1 cellular context compared by ENCODE assay signal in the genomic region with DNA sequence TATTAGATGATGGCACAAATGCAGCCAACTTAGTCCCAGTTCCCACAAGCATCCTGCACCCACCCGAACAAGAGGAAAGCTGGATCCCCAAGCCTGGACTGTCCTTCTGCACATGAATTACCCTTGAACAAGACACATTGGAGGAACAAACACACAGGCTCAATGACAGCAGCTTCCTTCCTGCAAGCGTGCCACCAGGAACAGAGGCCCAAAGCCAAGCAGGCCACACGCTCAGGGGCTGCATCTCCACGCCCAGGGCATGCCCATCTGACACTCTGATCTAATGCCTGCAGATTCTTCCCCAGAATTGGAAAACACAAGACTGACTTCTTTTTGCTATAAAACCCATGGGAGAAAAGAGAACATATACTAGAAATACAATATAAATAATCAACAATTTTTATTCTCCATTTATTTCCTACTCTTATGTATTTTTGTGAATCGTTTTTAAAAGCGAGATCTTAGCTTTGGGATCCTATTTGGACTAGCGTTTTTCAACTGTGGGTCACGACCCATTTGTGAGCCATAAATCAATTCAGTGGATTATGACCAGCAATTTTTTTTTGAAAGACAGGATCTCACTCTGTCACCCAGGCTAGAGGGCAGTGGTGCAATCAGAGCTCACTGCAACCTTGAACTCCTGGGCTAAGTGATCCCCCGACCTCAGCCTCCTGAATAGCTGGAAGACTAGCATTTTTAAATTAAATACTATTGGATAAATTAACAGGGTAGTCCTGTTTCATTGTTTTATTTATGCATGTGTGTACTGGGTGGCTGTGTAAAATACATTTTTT.
TF ChIP-seq lines count a peak whose summit lies in the region.

No MANE protein-coding gene starts in this region.

TF ChIP-seq in HepG2, 621 proteins besides CTCF, POLR2A, EP300 and RAD21 (continued from another document):
- TF ChIP-seq U2AF2 (IDR thresholded peaks at IDR 0.05; ENCODE audit: low read depth, low read length) (no peak), TAF15 (IDR thresholded peaks at IDR 0.05; ENCODE audit: low read depth, low read length, poor library complexity, severe bottlenecking) (no peak), MXI1 (IDR thresholded peaks at IDR 0.05; ENCODE audit: borderline replicate concordance, low read depth, low read length) (no peak), SALL1 (CRISPR knock-in tag; IDR thresholded peaks at IDR 0.05) (peak; percentile 38; the same call in 1 of the 2 replicates), RARA (CRISPR knock-in tag; IDR thresholded peaks at IDR 0.05) (peak; percentile 67; the same call in 1 of the 2 replicates), ZBTB3 (CRISPR knock-in tag; IDR thresholded peaks at IDR 0.05; ENCODE audit: borderline replicate concordance, low read depth) (no peak), ZNF337 (CRISPR knock-in tag; IDR thresholded peaks at IDR 0.05; ENCODE audit: borderline replicate concordance, low read depth) (no peak), ZBED4 (CRISPR knock-in tag; IDR thresholded peaks at IDR 0.05; ENCODE audit: borderline replicate concordance) (no peak), ZBTB42 (CRISPR knock-in tag; IDR thresholded peaks at IDR 0.05) (no peak), TOE1 (CRISPR knock-in tag; IDR thresholded peaks at IDR 0.05) (no peak), ZNF556 (CRISPR knock-in tag; IDR thresholded peaks at IDR 0.05; ENCODE audit: borderline replicate concordance) (no peak), GLMP (CRISPR knock-in tag; IDR thresholded peaks at IDR 0.05; ENCODE audit: borderline replicate concordance) (no peak), IKZF4 (CRISPR knock-in tag; IDR thresholded peaks at IDR 0.05; ENCODE audit: borderline replicate concordance, low read depth, not compliant biosample characterization) (no peak), ZNF747 (CRISPR knock-in tag; IDR thresholded peaks at IDR 0.05; ENCODE audit: borderline replicate concordance) (no peak), ZBTB4 (CRISPR knock-in tag; IDR thresholded peaks at IDR 0.05; ENCODE audit: borderline replicate concordance) (no peak), ZNF251 (CRISPR knock-in tag; IDR thresholded peaks at IDR 0.05) (no peak), SCMH1 (CRISPR knock-in tag; IDR thresholded peaks at IDR 0.05; ENCODE audit: borderline replicate concordance) (no peak)
- TF ChIP-seq, protein P1, sequence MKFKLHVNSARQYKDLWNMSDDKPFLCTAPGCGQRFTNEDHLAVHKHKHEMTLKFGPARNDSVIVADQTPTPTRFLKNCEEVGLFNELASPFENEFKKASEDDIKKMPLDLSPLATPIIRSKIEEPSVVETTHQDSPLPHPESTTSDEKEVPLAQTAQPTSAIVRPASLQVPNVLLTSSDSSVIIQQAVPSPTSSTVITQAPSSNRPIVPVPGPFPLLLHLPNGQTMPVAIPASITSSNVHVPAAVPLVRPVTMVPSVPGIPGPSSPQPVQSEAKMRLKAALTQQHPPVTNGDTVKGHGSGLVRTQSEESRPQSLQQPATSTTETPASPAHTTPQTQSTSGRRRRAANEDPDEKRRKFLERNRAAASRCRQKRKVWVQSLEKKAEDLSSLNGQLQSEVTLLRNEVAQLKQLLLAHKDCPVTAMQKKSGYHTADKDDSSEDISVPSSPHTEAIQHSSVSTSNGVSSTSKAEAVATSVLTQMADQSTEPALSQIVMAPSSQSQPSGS (CRISPR knock-in tag; IDR thresholded peaks at IDR 0.05): no peak
- TF ChIP-seq, protein P2, sequence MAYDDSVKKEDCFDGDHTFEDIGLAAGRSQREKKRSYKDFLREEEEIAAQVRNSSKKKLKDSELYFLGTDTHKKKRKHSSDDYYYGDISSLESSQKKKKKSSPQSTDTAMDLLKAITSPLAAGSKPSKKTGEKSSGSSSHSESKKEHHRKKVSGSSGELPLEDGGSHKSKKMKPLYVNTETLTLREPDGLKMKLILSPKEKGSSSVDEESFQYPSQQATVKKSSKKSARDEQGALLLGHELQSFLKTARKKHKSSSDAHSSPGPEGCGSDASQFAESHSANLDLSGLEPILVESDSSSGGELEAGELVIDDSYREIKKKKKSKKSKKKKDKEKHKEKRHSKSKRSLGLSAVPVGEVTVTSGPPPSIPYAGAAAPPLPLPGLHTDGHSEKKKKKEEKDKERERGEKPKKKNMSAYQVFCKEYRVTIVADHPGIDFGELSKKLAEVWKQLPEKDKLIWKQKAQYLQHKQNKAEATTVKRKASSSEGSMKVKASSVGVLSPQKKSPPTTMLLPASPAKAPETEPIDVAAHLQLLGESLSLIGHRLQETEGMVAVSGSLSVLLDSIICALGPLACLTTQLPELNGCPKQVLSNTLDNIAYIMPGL (CRISPR knock-in tag; IDR thresholded peaks at IDR 0.05; ENCODE audit: borderline replicate concordance in 1 of 2, low read depth in 1 of 2): no peak
- TF ChIP-seq, protein P3, sequence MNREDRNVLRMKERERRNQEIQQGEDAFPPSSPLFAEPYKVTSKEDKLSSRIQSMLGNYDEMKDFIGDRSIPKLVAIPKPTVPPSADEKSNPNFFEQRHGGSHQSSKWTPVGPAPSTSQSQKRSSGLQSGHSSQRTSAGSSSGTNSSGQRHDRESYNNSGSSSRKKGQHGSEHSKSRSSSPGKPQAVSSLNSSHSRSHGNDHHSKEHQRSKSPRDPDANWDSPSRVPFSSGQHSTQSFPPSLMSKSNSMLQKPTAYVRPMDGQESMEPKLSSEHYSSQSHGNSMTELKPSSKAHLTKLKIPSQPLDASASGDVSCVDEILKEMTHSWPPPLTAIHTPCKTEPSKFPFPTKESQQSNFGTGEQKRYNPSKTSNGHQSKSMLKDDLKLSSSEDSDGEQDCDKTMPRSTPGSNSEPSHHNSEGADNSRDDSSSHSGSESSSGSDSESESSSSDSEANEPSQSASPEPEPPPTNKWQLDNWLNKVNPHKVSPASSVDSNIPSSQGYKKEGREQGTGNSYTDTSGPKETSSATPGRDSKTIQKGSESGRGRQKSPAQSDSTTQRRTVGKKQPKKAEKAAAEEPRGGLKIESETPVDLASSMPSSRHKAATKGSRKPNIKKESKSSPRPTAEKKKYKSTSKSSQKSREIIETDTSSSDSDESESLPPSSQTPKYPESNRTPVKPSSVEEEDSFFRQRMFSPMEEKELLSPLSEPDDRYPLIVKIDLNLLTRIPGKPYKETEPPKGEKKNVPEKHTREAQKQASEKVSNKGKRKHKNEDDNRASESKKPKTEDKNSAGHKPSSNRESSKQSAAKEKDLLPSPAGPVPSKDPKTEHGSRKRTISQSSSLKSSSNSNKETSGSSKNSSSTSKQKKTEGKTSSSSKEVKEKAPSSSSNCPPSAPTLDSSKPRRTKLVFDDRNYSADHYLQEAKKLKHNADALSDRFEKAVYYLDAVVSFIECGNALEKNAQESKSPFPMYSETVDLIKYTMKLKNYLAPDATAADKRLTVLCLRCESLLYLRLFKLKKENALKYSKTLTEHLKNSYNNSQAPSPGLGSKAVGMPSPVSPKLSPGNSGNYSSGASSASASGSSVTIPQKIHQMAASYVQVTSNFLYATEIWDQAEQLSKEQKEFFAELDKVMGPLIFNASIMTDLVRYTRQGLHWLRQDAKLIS (CRISPR knock-in tag; IDR thresholded peaks at IDR 0.05): no peak
- TF ChIP-seq, protein P4, sequence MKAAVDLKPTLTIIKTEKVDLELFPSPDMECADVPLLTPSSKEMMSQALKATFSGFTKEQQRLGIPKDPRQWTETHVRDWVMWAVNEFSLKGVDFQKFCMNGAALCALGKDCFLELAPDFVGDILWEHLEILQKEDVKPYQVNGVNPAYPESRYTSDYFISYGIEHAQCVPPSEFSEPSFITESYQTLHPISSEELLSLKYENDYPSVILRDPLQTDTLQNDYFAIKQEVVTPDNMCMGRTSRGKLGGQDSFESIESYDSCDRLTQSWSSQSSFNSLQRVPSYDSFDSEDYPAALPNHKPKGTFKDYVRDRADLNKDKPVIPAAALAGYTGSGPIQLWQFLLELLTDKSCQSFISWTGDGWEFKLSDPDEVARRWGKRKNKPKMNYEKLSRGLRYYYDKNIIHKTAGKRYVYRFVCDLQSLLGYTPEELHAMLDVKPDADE (CRISPR knock-in tag; IDR thresholded peaks at IDR 0.05): no peak
TF ChIP-seq in HepG2: peak in this region for 11.
